Comparison of ENCODE assay signal across 1 cellular context in the genomic region with DNA sequence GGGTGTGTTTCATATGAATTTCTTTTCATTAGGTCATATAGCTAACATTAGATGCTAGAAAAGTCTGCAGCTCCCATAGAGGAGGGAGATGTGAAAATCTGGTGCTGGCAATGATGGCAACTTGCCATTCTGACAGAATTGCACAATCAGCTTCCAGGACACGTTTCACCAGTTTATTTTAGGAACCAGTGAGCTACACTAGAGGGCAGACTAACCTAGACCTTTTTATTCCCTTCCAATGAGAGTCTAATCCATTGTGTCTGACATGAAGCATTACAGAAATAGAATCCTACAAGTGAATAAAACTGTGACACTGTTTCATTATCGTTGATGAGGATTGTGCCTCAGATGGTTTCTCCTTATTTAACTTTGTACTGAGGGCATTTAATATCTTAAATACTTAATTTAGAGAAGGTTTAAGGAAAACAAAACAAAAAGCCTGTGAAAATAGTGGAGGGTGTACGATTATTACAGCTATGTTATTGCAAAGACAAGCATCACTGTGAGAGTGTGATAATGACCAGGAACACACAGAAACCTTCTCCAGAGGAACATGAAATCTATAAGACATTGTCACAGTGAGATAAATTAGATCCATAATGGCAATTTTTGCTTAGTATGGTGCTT.
A peak's percentile ranks its signal among the peaks of the same experiment; 100 is the strongest.
TF ChIP-seq lines count a peak whose summit lies in the region.

No MANE protein-coding gene starts in this region.

TF ChIP-seq in HepG2, 621 proteins besides CTCF, POLR2A, EP300 and RAD21 (continued from another document and continues in another):
- TF ChIP-seq, protein P1, sequence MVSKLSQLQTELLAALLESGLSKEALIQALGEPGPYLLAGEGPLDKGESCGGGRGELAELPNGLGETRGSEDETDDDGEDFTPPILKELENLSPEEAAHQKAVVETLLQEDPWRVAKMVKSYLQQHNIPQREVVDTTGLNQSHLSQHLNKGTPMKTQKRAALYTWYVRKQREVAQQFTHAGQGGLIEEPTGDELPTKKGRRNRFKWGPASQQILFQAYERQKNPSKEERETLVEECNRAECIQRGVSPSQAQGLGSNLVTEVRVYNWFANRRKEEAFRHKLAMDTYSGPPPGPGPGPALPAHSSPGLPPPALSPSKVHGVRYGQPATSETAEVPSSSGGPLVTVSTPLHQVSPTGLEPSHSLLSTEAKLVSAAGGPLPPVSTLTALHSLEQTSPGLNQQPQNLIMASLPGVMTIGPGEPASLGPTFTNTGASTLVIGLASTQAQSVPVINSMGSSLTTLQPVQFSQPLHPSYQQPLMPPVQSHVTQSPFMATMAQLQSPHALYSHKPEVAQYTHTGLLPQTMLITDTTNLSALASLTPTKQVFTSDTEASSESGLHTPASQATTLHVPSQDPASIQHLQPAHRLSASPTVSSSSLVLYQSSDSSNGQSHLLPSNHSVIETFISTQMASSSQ (IDR thresholded peaks at IDR 0.05; ENCODE audit: low read depth): no peak; the same call in 1 of the 2 replicates
- TF ChIP-seq, protein P1 (CRISPR knock-in tag; IDR thresholded peaks at IDR 0.05; ENCODE audit: borderline replicate concordance): peak; percentile 43; the same call in 1 of the 2 replicates
- TF ChIP-seq, protein P2, sequence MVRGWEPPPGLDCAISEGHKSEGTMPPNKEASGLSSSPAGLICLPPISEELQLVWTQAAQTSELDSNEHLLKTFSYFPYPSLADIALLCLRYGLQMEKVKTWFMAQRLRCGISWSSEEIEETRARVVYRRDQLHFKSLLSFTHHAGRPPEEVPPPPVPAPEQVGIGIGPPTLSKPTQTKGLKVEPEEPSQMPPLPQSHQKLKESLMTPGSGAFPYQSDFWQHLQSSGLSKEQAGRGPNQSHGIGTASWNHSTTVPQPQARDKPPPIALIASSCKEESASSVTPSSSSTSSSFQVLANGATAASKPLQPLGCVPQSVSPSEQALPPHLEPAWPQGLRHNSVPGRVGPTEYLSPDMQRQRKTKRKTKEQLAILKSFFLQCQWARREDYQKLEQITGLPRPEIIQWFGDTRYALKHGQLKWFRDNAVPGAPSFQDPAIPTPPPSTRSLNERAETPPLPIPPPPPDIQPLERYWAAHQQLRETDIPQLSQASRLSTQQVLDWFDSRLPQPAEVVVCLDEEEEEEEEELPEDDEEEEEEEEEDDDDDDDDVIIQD (CRISPR knock-in tag; IDR thresholded peaks at IDR 0.05; ENCODE audit: low read depth): peak; percentile 42; the same call in 1 of the 2 replicates
- TF ChIP-seq ZNF264 (CRISPR knock-in tag; IDR thresholded peaks at IDR 0.05) (peak; percentile 52; the same call in 1 of the 2 replicates), NFIC (IDR thresholded peaks at IDR 0.05; ENCODE audit: low read length) (0 out of 2 replicates have a peak, but pooled peaks have one; percentile 25), HMG20A (CRISPR knock-in tag; IDR thresholded peaks at IDR 0.05; ENCODE audit: borderline replicate concordance) (peak; percentile 68), BHLHE40 (IDR thresholded peaks at IDR 0.05; ENCODE audit: low read length) (0 out of 2 replicates have a peak, but pooled peaks have one; percentile 40), ATF7-NPFF (CRISPR knock-in tag; IDR thresholded peaks at IDR 0.05; ENCODE audit: low read depth) (no peak), ZNF3 (CRISPR knock-in tag; IDR thresholded peaks at IDR 0.05) (no peak), REPIN1 (CRISPR knock-in tag; IDR thresholded peaks at IDR 0.05; ENCODE audit: borderline replicate concordance, low read depth) (0 out of 2 replicates have a peak, but pooled peaks have one; percentile 30), ZFP90 (CRISPR knock-in tag; IDR thresholded peaks at IDR 0.05; ENCODE audit: borderline replicate concordance) (0 out of 2 replicates have a peak, but pooled peaks have one; percentile 32), NR1H2 (CRISPR knock-in tag; IDR thresholded peaks at IDR 0.05; ENCODE audit: borderline replicate concordance, low read depth) (no peak), ZNF282 (IDR thresholded peaks at IDR 0.05; ENCODE audit: partially characterized antibody) (no peak), CEBPB (IDR thresholded peaks at IDR 0.05; ENCODE audit: borderline replicate concordance, low read depth, low read length) (peak; percentile 99), ZNF674 (CRISPR knock-in tag; IDR thresholded peaks at IDR 0.05; ENCODE audit: low read depth) (no peak), GABPA (IDR thresholded peaks at IDR 0.05; ENCODE audit: low read depth, low read length) (no peak), GABPA (CRISPR knock-in tag; IDR thresholded peaks at IDR 0.05; ENCODE audit: low read depth) (no peak), HNRNPK (IDR thresholded peaks at IDR 0.05; ENCODE audit: low read depth, low read length, poor library complexity, severe bottlenecking) (no peak), MEIS2 (CRISPR knock-in tag; IDR thresholded peaks at IDR 0.05) (no peak), MXI1 (IDR thresholded peaks at IDR 0.05; ENCODE audit: borderline replicate concordance, low read depth, low read length) (peak; percentile 23; the same call in 1 of the 3 replicates), GTF3A (CRISPR knock-in tag; conservative IDR thresholded peaks at IDR 0.05) (0 out of 2 replicates have a peak, but pooled peaks have one; percentile 58), MED1 (CRISPR knock-in tag; IDR thresholded peaks at IDR 0.05) (peak; percentile 51), THAP11 (CRISPR knock-in tag; IDR thresholded peaks at IDR 0.05) (0 out of 2 replicates have a peak, but pooled peaks have one; percentile 27), NR2F2 (IDR thresholded peaks at IDR 0.05; ENCODE audit: borderline replicate concordance, low read depth) (no peak), MBNL3 (CRISPR knock-in tag; conservative IDR thresholded peaks at IDR 0.05) (no peak), NR2C2 (CRISPR knock-in tag; IDR thresholded peaks at IDR 0.05; ENCODE audit: borderline replicate concordance) (0 out of 2 replicates have a peak, but pooled peaks have one; percentile 30), NKX3-1 (CRISPR knock-in tag; IDR thresholded peaks at IDR 0.05) (0 out of 2 replicates have a peak, but pooled peaks have one; percentile 29)
- TF ChIP-seq, protein P3, sequence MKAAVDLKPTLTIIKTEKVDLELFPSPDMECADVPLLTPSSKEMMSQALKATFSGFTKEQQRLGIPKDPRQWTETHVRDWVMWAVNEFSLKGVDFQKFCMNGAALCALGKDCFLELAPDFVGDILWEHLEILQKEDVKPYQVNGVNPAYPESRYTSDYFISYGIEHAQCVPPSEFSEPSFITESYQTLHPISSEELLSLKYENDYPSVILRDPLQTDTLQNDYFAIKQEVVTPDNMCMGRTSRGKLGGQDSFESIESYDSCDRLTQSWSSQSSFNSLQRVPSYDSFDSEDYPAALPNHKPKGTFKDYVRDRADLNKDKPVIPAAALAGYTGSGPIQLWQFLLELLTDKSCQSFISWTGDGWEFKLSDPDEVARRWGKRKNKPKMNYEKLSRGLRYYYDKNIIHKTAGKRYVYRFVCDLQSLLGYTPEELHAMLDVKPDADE (CRISPR knock-in tag; IDR thresholded peaks at IDR 0.05): no peak
- TF ChIP-seq, protein P4, sequence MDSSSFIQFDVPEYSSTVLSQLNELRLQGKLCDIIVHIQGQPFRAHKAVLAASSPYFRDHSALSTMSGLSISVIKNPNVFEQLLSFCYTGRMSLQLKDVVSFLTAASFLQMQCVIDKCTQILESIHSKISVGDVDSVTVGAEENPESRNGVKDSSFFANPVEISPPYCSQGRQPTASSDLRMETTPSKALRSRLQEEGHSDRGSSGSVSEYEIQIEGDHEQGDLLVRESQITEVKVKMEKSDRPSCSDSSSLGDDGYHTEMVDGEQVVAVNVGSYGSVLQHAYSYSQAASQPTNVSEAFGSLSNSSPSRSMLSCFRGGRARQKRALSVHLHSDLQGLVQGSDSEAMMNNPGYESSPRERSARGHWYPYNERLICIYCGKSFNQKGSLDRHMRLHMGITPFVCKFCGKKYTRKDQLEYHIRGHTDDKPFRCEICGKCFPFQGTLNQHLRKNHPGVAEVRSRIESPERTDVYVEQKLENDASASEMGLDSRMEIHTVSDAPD (CRISPR knock-in tag; IDR thresholded peaks at IDR 0.05): peak; percentile 82; the same call in 1 of the 2 replicates
- TF ChIP-seq, protein P5, sequence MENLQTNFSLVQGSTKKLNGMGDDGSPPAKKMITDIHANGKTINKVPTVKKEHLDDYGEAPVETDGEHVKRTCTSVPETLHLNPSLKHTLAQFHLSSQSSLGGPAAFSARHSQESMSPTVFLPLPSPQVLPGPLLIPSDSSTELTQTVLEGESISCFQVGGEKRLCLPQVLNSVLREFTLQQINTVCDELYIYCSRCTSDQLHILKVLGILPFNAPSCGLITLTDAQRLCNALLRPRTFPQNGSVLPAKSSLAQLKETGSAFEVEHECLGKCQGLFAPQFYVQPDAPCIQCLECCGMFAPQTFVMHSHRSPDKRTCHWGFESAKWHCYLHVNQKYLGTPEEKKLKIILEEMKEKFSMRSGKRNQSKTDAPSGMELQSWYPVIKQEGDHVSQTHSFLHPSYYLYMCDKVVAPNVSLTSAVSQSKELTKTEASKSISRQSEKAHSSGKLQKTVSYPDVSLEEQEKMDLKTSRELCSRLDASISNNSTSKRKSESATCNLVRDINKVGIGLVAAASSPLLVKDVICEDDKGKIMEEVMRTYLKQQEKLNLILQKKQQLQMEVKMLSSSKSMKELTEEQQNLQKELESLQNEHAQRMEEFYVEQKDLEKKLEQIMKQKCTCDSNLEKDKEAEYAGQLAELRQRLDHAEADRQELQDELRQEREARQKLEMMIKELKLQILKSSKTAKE (CRISPR knock-in tag; IDR thresholded peaks at IDR 0.05; ENCODE audit: borderline replicate concordance): no peak
- TF ChIP-seq, protein P6, sequence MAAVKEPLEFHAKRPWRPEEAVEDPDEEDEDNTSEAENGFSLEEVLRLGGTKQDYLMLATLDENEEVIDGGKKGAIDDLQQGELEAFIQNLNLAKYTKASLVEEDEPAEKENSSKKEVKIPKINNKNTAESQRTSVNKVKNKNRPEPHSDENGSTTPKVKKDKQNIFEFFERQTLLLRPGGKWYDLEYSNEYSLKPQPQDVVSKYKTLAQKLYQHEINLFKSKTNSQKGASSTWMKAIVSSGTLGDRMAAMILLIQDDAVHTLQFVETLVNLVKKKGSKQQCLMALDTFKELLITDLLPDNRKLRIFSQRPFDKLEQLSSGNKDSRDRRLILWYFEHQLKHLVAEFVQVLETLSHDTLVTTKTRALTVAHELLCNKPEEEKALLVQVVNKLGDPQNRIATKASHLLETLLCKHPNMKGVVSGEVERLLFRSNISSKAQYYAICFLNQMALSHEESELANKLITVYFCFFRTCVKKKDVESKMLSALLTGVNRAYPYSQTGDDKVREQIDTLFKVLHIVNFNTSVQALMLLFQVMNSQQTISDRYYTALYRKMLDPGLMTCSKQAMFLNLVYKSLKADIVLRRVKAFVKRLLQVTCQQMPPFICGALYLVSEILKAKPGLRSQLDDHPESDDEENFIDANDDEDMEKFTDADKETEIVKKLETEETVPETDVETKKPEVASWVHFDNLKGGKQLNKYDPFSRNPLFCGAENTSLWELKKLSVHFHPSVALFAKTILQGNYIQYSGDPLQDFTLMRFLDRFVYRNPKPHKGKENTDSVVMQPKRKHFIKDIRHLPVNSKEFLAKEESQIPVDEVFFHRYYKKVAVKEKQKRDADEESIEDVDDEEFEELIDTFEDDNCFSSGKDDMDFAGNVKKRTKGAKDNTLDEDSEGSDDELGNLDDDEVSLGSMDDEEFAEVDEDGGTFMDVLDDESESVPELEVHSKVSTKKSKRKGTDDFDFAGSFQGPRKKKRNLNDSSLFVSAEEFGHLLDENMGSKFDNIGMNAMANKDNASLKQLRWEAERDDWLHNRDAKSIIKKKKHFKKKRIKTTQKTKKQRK (IDR thresholded peaks at IDR 0.05; ENCODE audit: low read length): no peak
- TF ChIP-seq, protein P7, sequence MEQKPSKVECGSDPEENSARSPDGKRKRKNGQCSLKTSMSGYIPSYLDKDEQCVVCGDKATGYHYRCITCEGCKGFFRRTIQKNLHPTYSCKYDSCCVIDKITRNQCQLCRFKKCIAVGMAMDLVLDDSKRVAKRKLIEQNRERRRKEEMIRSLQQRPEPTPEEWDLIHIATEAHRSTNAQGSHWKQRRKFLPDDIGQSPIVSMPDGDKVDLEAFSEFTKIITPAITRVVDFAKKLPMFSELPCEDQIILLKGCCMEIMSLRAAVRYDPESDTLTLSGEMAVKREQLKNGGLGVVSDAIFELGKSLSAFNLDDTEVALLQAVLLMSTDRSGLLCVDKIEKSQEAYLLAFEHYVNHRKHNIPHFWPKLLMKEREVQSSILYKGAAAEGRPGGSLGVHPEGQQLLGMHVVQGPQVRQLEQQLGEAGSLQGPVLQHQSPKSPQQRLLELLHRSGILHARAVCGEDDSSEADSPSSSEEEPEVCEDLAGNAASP (CRISPR knock-in tag; IDR thresholded peaks at IDR 0.05; ENCODE audit: borderline replicate concordance): 0 out of 2 replicates have a peak, but pooled peaks have one; percentile 54
- TF ChIP-seq, protein P8, sequence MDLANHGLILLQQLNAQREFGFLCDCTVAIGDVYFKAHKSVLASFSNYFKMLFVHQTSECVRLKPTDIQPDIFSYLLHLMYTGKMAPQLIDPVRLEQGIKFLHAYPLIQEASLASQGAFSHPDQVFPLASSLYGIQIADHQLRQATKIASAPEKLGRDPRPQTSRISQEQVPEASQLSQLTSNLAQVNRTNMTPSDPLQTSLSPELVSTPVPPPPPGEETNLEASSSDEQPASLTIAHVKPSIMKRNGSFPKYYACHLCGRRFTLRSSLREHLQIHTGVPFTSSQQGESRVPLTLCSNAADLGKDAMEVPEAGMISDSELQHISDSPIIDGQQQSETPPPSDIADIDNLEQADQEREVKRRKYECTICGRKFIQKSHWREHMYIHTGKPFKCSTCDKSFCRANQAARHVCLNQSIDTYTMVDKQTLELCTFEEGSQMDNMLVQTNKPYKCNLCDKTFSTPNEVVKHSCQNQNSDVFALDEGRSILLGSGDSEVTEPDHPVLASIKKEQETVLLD (CRISPR knock-in tag; IDR thresholded peaks at IDR 0.05; ENCODE audit: low read depth): no peak
